ENCODE assay signal across 13 cellular contexts in genomic region chr12:92032101-92032500, GRCh38.
A peak's percentile ranks its signal among the peaks of the same experiment; 100 is the strongest.
DNase-seq lines count a peak whose midpoint lies in the region; ATAC-seq and FAIRE-seq lines count a peak whose summit lies in the region.
"Had no signal": no experiment of that assay in that cellular context is flagged by ENCODE, and none has a peak within 500 bp of the region (broad histone marks: within the 10 kb centered on the region; RNA-seq: fewer than 3 reads in every experiment).

No MANE protein-coding gene starts in this region.

- H3K9me3 Mint-ChIP-seq in CD4-positive, CD25-positive, alpha-beta regulatory T cell: peaks cover 0 to 4% (median 0%) of the 10 kb centered on the region in 7 donors
- H3K9me3 Mint-ChIP-seq in natural killer cell treated with Interleukin-12 subunit alpha and Interleukin-12 subunit beta and Interleukin-15 and Interleukin-18, amount 100 ng/mL, for 72 hours: peaks cover 7% of the 10 kb centered on the region

- no peak for ATAC-seq in CD4-positive, CD25-positive, alpha-beta regulatory T cell (ENCODE audit: low read depth in 2 of 2)
- no peak for ATAC-seq in natural killer cell treated with Interleukin-12 subunit alpha and Interleukin-12 subunit beta and Interleukin-15 and Interleukin-18, amount 100 ng/mL, for 72 hours
- ATAC-seq: pancreas had no signal

- H3K4me3 Mint-ChIP-seq in CD4-positive, CD25-positive, alpha-beta regulatory T cell: peak overlapping the region; percentile 48 to 82 (median 69)
- peak overlapping the region; percentile 32 for H3K4me3 Mint-ChIP-seq in natural killer cell treated with Interleukin-12 subunit alpha and Interleukin-12 subunit beta and Interleukin-15 and Interleukin-18, amount 100 ng/mL, for 72 hours

- H3K4me1 Mint-ChIP-seq in CD4-positive, CD25-positive, alpha-beta regulatory T cell: peaks cover 54 to 96% (median 79%) of the 10 kb centered on the region in 4 donors
- peaks cover 53 to 75% of the 10 kb centered on the region in 2 donors for H3K4me1 Mint-ChIP-seq in natural killer cell treated with Interleukin-12 subunit alpha and Interleukin-12 subunit beta and Interleukin-15 and Interleukin-18, amount 100 ng/mL, for 72 hours (ENCODE audit: low read depth in 2 of 2)

- peaks cover 12% of the 10 kb centered on the region for H3K36me3 Mint-ChIP-seq in CD4-positive, CD25-positive, alpha-beta regulatory T cell
- peaks cover 6% of the 10 kb centered on the region for H3K36me3 Mint-ChIP-seq in natural killer cell treated with Interleukin-12 subunit alpha and Interleukin-12 subunit beta and Interleukin-15 and Interleukin-18, amount 100 ng/mL, for 72 hours

- H3K36me3 ChIP-seq in CD4-positive, CD25-positive, alpha-beta regulatory T cell (ENCODE audit: control insufficient read depth, insufficient read depth, low read length): no peaks in the 10 kb centered on the region
- H3K36me3 ChIP-seq: pancreas had no signal

- peak overlapping the region; percentile 95 to 98 (median 96) for H3K27ac Mint-ChIP-seq in CD4-positive, CD25-positive, alpha-beta regulatory T cell
- peak overlapping the region; percentile 92 to 94 for H3K27ac Mint-ChIP-seq in natural killer cell treated with Interleukin-12 subunit alpha and Interleukin-12 subunit beta and Interleukin-15 and Interleukin-18, amount 100 ng/mL, for 72 hours

- no peaks in the 10 kb centered on the region for H3K9me3 ChIP-seq in CD4-positive, CD25-positive, alpha-beta regulatory T cell (ENCODE audit: control insufficient read depth in 2 of 2, low read length in 2 of 2)
- H3K9me3 ChIP-seq: pancreas had no signal

- no peak for DNase-seq in CD4-positive, CD25-positive, alpha-beta regulatory T cell
- DNase-seq in GM18507 (ENCODE audit: extremely low spot score, insufficient read length, low read depth) (no peak), amniotic epithelial cell (ENCODE audit: low read depth) (peak; percentile 9), hepatic stellate cell (ENCODE audit: low spot score) (no peak), superior temporal gyrus (ENCODE audit: extremely low spot score) (no peak), NCI-H1105 (lab: John Stamatoyannopoulos, UW) (no peak)
- DNase-seq in natural killer cell treated with Interleukin-12 subunit alpha and Interleukin-12 subunit beta and Interleukin-15 and Interleukin-18, amount 100 ng/mL, for 72 hours (ENCODE audit: low spot score): no peak
- DNase-seq in stimulated activated CD4-positive, alpha-beta T cell treated with anti-CD3 and anti-CD28 coated beads, Interleukin-1b, Interleukin-23, amount 100 ng/mL, for 48 hours: no peak
- DNase-seq: foreskin fibroblast, NCI-H2029, NCI-H526, pancreas, SW 1271 had no signal

- H3K27me3 ChIP-seq in CD4-positive, CD25-positive, alpha-beta regulatory T cell (ENCODE audit: control insufficient read depth, insufficient read depth, low read length): no peaks in the 10 kb centered on the region
- H3K27me3 ChIP-seq: pancreas had no signal

- H3K27ac ChIP-seq in CD4-positive, CD25-positive, alpha-beta regulatory T cell (ENCODE audit: insufficient read depth, low read length, poor library complexity, severe bottlenecking): peak overlapping the region; percentile 77
- H3K27ac ChIP-seq: pancreas had no signal

- peak overlapping the region; percentile 65 for H3K4me3 ChIP-seq in CD4-positive, CD25-positive, alpha-beta regulatory T cell (ENCODE audit: low read depth, low read length)
- H3K4me3 ChIP-seq: pancreas had no signal

- no peaks in the 10 kb centered on the region for H3K27me3 Mint-ChIP-seq in CD4-positive, CD25-positive, alpha-beta regulatory T cell
- no peaks in the 10 kb centered on the region for H3K27me3 Mint-ChIP-seq in natural killer cell treated with Interleukin-12 subunit alpha and Interleukin-12 subunit beta and Interleukin-15 and Interleukin-18, amount 100 ng/mL, for 72 hours

- peaks cover 94% of the 10 kb centered on the region for H3K4me1 ChIP-seq in CD4-positive, CD25-positive, alpha-beta regulatory T cell (ENCODE audit: control insufficient read depth, insufficient read depth, low read length, poor library complexity, severe bottlenecking)

- peak; percentile 53 for FAIRE-seq in GM18507 (lab: Jason Lieb, UNC)
- FAIRE-seq: pancreas had no signal
